Comparison of ENCODE assay signal across 18 cellular contexts in genomic region chr14:102239231-102239630, GRCh38.
"Had no signal": no experiment of that assay in that cellular context is flagged by ENCODE, and none has a peak within 500 bp of the region (broad histone marks: within the 10 kb centered on the region; RNA-seq: fewer than 3 reads in every experiment).

No MANE protein-coding gene starts in this region.

- H3K4me1 ChIP-seq: colonic mucosa, foreskin keratinocyte, neural progenitor cell, pancreas, psoas muscle, right lobe of liver had no signal

- H3K9me3 Mint-ChIP-seq: naive thymus-derived CD8-positive, alpha-beta T cell; neural progenitor cell had no signal

- H3K27ac Mint-ChIP-seq: naive thymus-derived CD8-positive, alpha-beta T cell; neural progenitor cell had no signal

- H3K9me3 ChIP-seq: colonic mucosa, pancreas, psoas muscle, right lobe of liver had no signal

- H3K36me3 ChIP-seq: colonic mucosa, neural progenitor cell, pancreas, right lobe of liver had no signal

- H3K4me3 ChIP-seq: colonic mucosa, lung, neural progenitor cell, pancreas, psoas muscle, right lobe of liver, skin epidermis had no signal

- H3K27ac ChIP-seq: colonic mucosa, foreskin keratinocyte, neural progenitor cell, pancreas, psoas muscle, right lobe of liver, skin epidermis had no signal

- DNase-seq: colonic mucosa; dermis blood vessel endothelial cell; erythroblast; foreskin keratinocyte; left colon; left ventricle myocardium superior; naive thymus-derived CD8-positive, alpha-beta T cell; pancreas; psoas muscle; retina; right lobe of liver; stimulated activated CD4-positive, alpha-beta T cell treated with anti-CD3 and anti-CD28 coated beads, Interleukin-12 subunit alpha, Interleukin-12 subunit beta, amount 100 ng/mL, for 4 hours; stimulated activated CD4-positive, alpha-beta T cell treated with anti-CD3 and anti-CD28 coated beads, Interleukin-2, amount 100 ng/mL, for 48 hours; stimulated activated naive CD4-positive, alpha-beta T cell treated with Interleukin-2 at 50 U/mL for 16 hours; trophoblast cell had no signal

- H3K4me2 ChIP-seq: neural progenitor cell had no signal

- H2AFZ ChIP-seq: neural progenitor cell had no signal

- H3K36me3 Mint-ChIP-seq: naive thymus-derived CD8-positive, alpha-beta T cell had no signal

- H3K9ac ChIP-seq: neural progenitor cell had no signal

- ATAC-seq: foreskin keratinocyte; left colon; left ventricle myocardium superior; naive thymus-derived CD8-positive, alpha-beta T cell; pancreas; psoas muscle; right lobe of liver had no signal

- H3K27me3 ChIP-seq: colonic mucosa, foreskin keratinocyte, neural progenitor cell, pancreas, right lobe of liver had no signal

- H3K4me3 Mint-ChIP-seq: naive thymus-derived CD8-positive, alpha-beta T cell; neural progenitor cell had no signal

- H3K4me1 Mint-ChIP-seq: naive thymus-derived CD8-positive, alpha-beta T cell; neural progenitor cell had no signal
